In the genomic region with DNA sequence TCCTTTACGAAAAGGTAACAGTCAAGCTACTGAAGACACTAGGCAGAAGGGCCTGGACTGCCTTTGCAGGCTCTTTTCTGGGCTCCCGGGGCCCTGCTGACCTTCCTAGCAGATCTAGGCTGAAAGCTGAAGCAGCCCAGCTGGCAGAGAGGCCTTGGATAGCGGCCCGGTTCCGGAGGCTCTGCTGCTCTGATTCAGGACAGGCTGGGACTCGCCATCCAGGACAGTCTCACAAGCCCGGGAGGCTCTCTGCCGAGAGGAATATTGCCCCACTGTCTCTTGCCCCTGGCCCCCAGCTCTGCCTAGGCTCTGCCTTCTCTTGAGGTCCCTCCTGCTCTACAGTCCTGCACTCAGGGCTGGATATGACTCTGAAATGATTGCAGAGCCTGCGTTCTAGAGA, we compare ENCODE assay signal across 9 cellular contexts.
DNase-seq lines count a peak whose midpoint lies in the region; ATAC-seq and TF ChIP-seq lines count a peak whose summit lies in the region.
"Had no signal": no experiment of that assay in that cellular context is flagged by ENCODE, and none has a peak within 500 bp of the region (broad histone marks: within the 10 kb centered on the region; RNA-seq: fewer than 3 reads in every experiment).

No MANE protein-coding gene starts in this region.

- H3K4me3 Mint-ChIP-seq in MCF 10A (ENCODE audit: unreplicated experiment), result no peak overlapping the region
- H3K4me3 Mint-ChIP-seq: activated naive CD8-positive, alpha-beta T cell had no signal

- no peak for TF ChIP-seq CTCF in MCF 10A (IDR thresholded peaks at IDR 0.05; ENCODE audit: unreplicated experiment)
- no peak for TF ChIP-seq CTCF in uterus (IDR thresholded peaks at IDR 0.05)

- BruUV-seq in MCF 10A (replicated peaks; lab: Mats Ljungman, UMichigan), result no TSS peak

- POLR2A ChIA-PET in MCF 10A (lab: Yijun Ruan, JAX), result interaction anchor here (0.9 to 2.0 kb wide), 5 partner anchors 19 to 105 kb away, joined by 3 to 18 read pairs (median 3); no protein-coding TSS in a partner anchor

- ATAC-seq in left cardiac atrium (peak; percentile 75 to 91), GM18520 (IDR thresholded peaks at IDR 0.05; ENCODE audit: unreplicated experiment) (no peak), HG03342 (IDR thresholded peaks at IDR 0.05; ENCODE audit: unreplicated experiment) (no peak)

- no peaks in the 10 kb centered on the region for H3K4me1 ChIP-seq in uterus

- DNase-seq in MCF 10A (ENCODE audit: unreplicated experiment) (peak; percentile 55), left cardiac atrium (peak; percentile 67), occipital lobe (lab: John Stamatoyannopoulos, UW) (peak; percentile 65), uterus (peak; percentile 22 to 68), NK-92 (lab: John Stamatoyannopoulos, UW; ENCODE audit: unreplicated experiment) (no peak)

- no peaks in the 10 kb centered on the region for H3K9me3 Mint-ChIP-seq in MCF 10A (ENCODE audit: unreplicated experiment)

- H3K36me3 ChIP-seq in uterus, result no peaks in the 10 kb centered on the region
- H3K36me3 ChIP-seq: stomach had no signal

- H3K27me3 ChIP-seq in uterus, result no peaks in the 10 kb centered on the region
- H3K27me3 ChIP-seq: stomach had no signal

- CTCF ChIA-PET in MCF 10A (lab: Yijun Ruan, JAX), result interaction anchor here (0.5 to 15.0 kb wide), 43 partner anchors 8 to 266 kb away, joined by 3 to 292 read pairs (median 4); no protein-coding TSS in a partner anchor

- H3K4me3 ChIP-seq in uterus, result no peak overlapping the region
- H3K4me3 ChIP-seq: stomach had no signal

- no peak overlapping the region for H3K27ac Mint-ChIP-seq in MCF 10A (ENCODE audit: low read depth, unreplicated experiment)
- H3K27ac Mint-ChIP-seq: activated naive CD8-positive, alpha-beta T cell had no signal

- H3K36me3 Mint-ChIP-seq in MCF 10A (ENCODE audit: insufficient read depth, unreplicated experiment), result no peaks in the 10 kb centered on the region
- H3K36me3 Mint-ChIP-seq: activated naive CD8-positive, alpha-beta T cell had no signal

- TF ChIP-seq POLR2A in uterus (IDR thresholded peaks at IDR 0.05), result no peak

- intact Hi-C loops in MCF 10A (cut with micrococcal nuclease), result loop anchor here (5.0 kb wide), 1 partner anchor 294 kb away; no protein-coding TSS in a partner anchor
- intact Hi-C loops in left cardiac atrium (cut with DNase I), result loop anchor here (5.0 kb wide), 2 partner anchors 76 to 104 kb away; no protein-coding TSS in a partner anchor
- intact Hi-C loops in uterus (cut with DNase I; ENCODE audit: low total_unique reads), result loop anchor here (5.0 kb wide), 1 partner anchor 76 kb away; no protein-coding TSS in a partner anchor

- H3K27ac ChIP-seq in uterus, result no peak overlapping the region

- peaks cover 22% of the 10 kb centered on the region for H3K27me3 Mint-ChIP-seq in MCF 10A (ENCODE audit: insufficient read depth, unreplicated experiment)

- no peaks in the 10 kb centered on the region for H3K9me3 ChIP-seq in uterus
- H3K9me3 ChIP-seq: stomach had no signal

- no peaks in the 10 kb centered on the region for H3K4me1 Mint-ChIP-seq in MCF 10A (ENCODE audit: insufficient read depth, unreplicated experiment)

Comparison
In these comparisons a context has a peak if more than half of its experiments do, and no peak if none do; other contexts are left out.
1. ATAC-seq: peak in left cardiac atrium (2 of 2); none in GM18520 (single experiment) and HG03342 (single experiment).